In the genomic region with DNA sequence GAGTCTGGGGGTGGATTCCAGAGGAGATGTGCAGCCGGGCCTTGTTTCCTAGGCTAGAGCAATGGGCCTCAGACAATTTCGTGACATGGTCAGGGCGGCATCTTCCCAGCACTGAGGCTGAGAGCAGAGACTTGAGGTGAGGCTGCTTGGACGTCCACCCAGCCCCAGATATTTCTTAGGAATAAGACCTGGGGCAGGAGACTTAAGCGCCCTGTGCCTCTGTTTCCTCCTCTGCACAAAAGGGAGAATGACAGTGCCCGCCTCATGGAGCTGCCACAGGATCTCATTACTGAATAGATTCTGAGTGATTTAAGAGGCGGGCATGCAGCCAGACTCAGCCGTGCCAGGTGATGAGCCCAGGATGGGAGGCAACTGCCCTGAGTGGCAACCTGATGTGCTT, we compare ENCODE assay signal across 19 cellular contexts.
DNase-seq lines count a peak whose midpoint lies in the region; ATAC-seq and TF ChIP-seq lines count a peak whose summit lies in the region.
"Had no signal": no experiment of that assay in that cellular context is flagged by ENCODE, and none has a peak within 500 bp of the region (broad histone marks: within the 10 kb centered on the region; RNA-seq: fewer than 3 reads in every experiment).

No MANE protein-coding gene starts in this region.

- H3K27ac ChIP-seq in spleen = no peak overlapping the region
- H3K27ac ChIP-seq: BLaER1 treated with 17β-estradiol and CSF1 and Interleukin-3, amounts not matched to agents 10 nM and 100 nM had no signal

- intact Hi-C loops in spleen (cut with DNase I; ENCODE audit: low total_unique reads) = no loop called here

- H3K27me3 Mint-ChIP-seq in stimulated activated naive CD8-positive, alpha-beta T cell treated with anti-CD3 and anti-CD28 coated beads, Interleukin-15, amount 100 ng/mL, for 72 hours = peaks cover 15% of the 10 kb centered on the region
- H3K27me3 Mint-ChIP-seq: B cell had no signal

- H3K4me3 ChIP-seq in spleen = no peak overlapping the region
- H3K4me3 ChIP-seq: BLaER1 treated with 17β-estradiol and CSF1 and Interleukin-3, amounts not matched to agents 10 nM and 100 nM; GM12878 had no signal

- no peak overlapping the region for H3K4me3 Mint-ChIP-seq in stimulated activated naive CD8-positive, alpha-beta T cell treated with anti-CD3 and anti-CD28 coated beads, Interleukin-15, amount 100 ng/mL, for 72 hours
- H3K4me3 Mint-ChIP-seq: B cell; CD8-positive, alpha-beta T cell; H9 had no signal

- no peaks in the 10 kb centered on the region for H3K36me3 ChIP-seq in spleen
- H3K36me3 ChIP-seq: BLaER1 treated with 17β-estradiol and CSF1 and Interleukin-3, amounts not matched to agents 10 nM and 100 nM had no signal

- peaks cover 0 to 14% of the 10 kb centered on the region in 2 donors for H3K9me3 Mint-ChIP-seq in stimulated activated naive CD8-positive, alpha-beta T cell treated with anti-CD3 and anti-CD28 coated beads, Interleukin-15, amount 100 ng/mL, for 72 hours
- H3K9me3 Mint-ChIP-seq: CD8-positive, alpha-beta T cell had no signal

- TF ChIP-seq POLR2A in spleen (IDR thresholded peaks at IDR 0.05) = no peak

- no peaks in the 10 kb centered on the region for H3K9me3 ChIP-seq in spleen
- H3K9me3 ChIP-seq: Caco-2 had no signal

- H3K4me1 ChIP-seq in spleen = no peaks in the 10 kb centered on the region
- H3K4me1 ChIP-seq: Caco-2 had no signal

- 72 to 90% (median 79%) methylated on average over 8 of the region's 8 CpGs for WGBS in spleen, 5 donors

- H3K27me3 ChIP-seq in spleen (replicated peaks in 1 of 7) = peaks cover 0 to 23% (median 0%) of the 10 kb centered on the region in 7 donors
- H3K27me3 ChIP-seq: BLaER1 treated with 17β-estradiol and CSF1 and Interleukin-3, amounts not matched to agents 10 nM and 100 nM had no signal

- no peak overlapping the region for H3K27ac Mint-ChIP-seq in stimulated activated naive CD8-positive, alpha-beta T cell treated with anti-CD3 and anti-CD28 coated beads, Interleukin-15, amount 100 ng/mL, for 72 hours
- H3K27ac Mint-ChIP-seq: B cell; CD8-positive, alpha-beta T cell had no signal

- no peak for ATAC-seq in stimulated activated naive CD8-positive, alpha-beta T cell treated with anti-CD3 and anti-CD28 coated beads, Interleukin-15, amount 100 ng/mL, for 72 hours
- ATAC-seq: CD8-positive, alpha-beta T cell; GM12878 had no signal

- no peaks in the 10 kb centered on the region for H3K4me1 Mint-ChIP-seq in stimulated activated naive CD8-positive, alpha-beta T cell treated with anti-CD3 and anti-CD28 coated beads, Interleukin-15, amount 100 ng/mL, for 72 hours
- H3K4me1 Mint-ChIP-seq: B cell had no signal

- no peak for TF ChIP-seq CTCF in spleen (IDR thresholded peaks at IDR 0.05 in 8 of 11, conservative IDR thresholded peaks at IDR 0.05 in 3 of 11)

- DNase-seq in NCI-H1105 treated with DMSO at 0.1 percent for 48 hours (lab: John Stamatoyannopoulos, UW) = peak; percentile 30
- no peak for DNase-seq in NCI-H1105 (lab: John Stamatoyannopoulos, UW)
- peak; percentile 10 for DNase-seq in NCI-H2171 treated with DMSO at 0.1 percent for 48 hours (lab: John Stamatoyannopoulos, UW)
- no peak for DNase-seq in NCI-H2171 (lab: John Stamatoyannopoulos, UW)
- peak; percentile 27 to 33 for DNase-seq in SHP77 (lab: John Stamatoyannopoulos, UW)
- DNase-seq in SHP77 treated with DMSO at 0.1 percent for 48 hours (lab: John Stamatoyannopoulos, UW) = no peak
- peak; percentile 25 for DNase-seq in spleen
- no peak for DNase-seq in stimulated activated naive CD8-positive, alpha-beta T cell treated with anti-CD3 and anti-CD28 coated beads, Interleukin-15, amount 100 ng/mL, for 72 hours
- DNase-seq: 8988T; Caco-2; CD8-positive, alpha-beta T cell; DMS53; DND-41; EL; H9; IMR-90 had no signal

Comparison
In these comparisons a context has a peak if more than half of its experiments do, and no peak if none do; other contexts are left out.
1. DNase-seq: peak in NCI-H1105 treated with DMSO at 0.1 percent for 48 hours (single experiment), NCI-H2171 treated with DMSO at 0.1 percent for 48 hours (single experiment), SHP77 (2 of 2) and spleen (single experiment); none in NCI-H1105 (single experiment), NCI-H2171 (single experiment), SHP77 treated with DMSO at 0.1 percent for 48 hours (single experiment) and stimulated activated naive CD8-positive, alpha-beta T cell treated with anti-CD3 and anti-CD28 coated beads, Interleukin-15, amount 100 ng/mL, for 72 hours (0 of 2).